ENCODE assay signal across 1 cellular context in genomic region chr5:50410932-50411331, GRCh38. TPM values are rescaled to one million over a fixed set of nuclear protein-coding genes. Genes with fewer than 3 reads are reported as not detected.
"Had no signal": no experiment of that assay in that cellular context is flagged by ENCODE, and none has a peak within 500 bp of the region (broad histone marks: within the 10 kb centered on the region; RNA-seq: fewer than 3 reads in every experiment).

No MANE protein-coding gene starts in this region.

RNA-seq across cellular contexts. Expression of gene EMB, which starts 30.2 kb away (rescaled TPM):
- total RNA-seq: SJSA1 had no signal
